ENCODE assay signal across 5 cellular contexts in the genomic region with DNA sequence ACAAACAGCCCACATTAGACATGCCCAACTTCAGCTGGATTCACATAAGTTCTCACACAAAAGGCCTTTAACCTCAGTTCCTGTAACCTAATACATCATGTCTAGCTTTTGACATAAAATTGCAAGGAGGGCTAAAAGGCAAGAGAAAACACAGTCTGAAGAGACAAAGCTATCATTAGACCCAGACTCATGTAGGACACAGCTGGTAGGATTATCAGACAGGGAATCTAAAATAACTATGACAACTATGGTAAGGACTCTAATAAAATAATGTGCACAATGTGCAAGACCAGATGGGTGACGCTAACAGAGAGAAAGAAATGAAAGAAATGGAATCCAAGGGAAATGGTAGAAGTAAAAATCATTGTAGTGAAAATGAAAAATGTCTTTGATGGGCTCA.
"Had no signal": no experiment of that assay in that cellular context is flagged by ENCODE, and none has a peak within 500 bp of the region (broad histone marks: within the 10 kb centered on the region; RNA-seq: fewer than 3 reads in every experiment).

No MANE protein-coding gene starts in this region.

- DNase-seq: H9, HCEC 1CT had no signal

- H2AFZ ChIP-seq: GM23338 had no signal

- H3K4me3 ChIP-seq: GM23338 had no signal

- H3K27me3 Mint-ChIP-seq: IgD-negative memory B cell had no signal

- H3K27ac ChIP-seq: HL-60 had no signal

- ATAC-seq: GM23338 had no signal

- H3K27ac Mint-ChIP-seq: GM23338, H9 had no signal

- H3K4me3 Mint-ChIP-seq: GM23338, H9, IgD-negative memory B cell had no signal

- H3K4me1 Mint-ChIP-seq: GM23338, IgD-negative memory B cell had no signal

- H3K4me2 ChIP-seq: GM23338 had no signal
